Comparison of ENCODE assay signal across 8 cellular contexts in genomic region chr13:49858183-49858856, GRCh38.
A peak's percentile ranks its signal among the peaks of the same experiment; 100 is the strongest.
DNase-seq lines count a peak whose midpoint lies in the region; TF ChIP-seq lines count a peak whose summit lies in the region.
"Had no signal": no experiment of that assay in that cellular context is flagged by ENCODE, and none has a peak within 500 bp of the region (broad histone marks: within the 10 kb centered on the region; RNA-seq: fewer than 3 reads in every experiment).

No MANE protein-coding gene starts in this region.

- no peak for TF ChIP-seq POLR2A in thyroid gland (IDR thresholded peaks at IDR 0.05)
- TF ChIP-seq POLR2A in ovary (IDR thresholded peaks at IDR 0.05): no peak

- H3K27me3 ChIP-seq in thyroid gland (no peaks in the 10 kb centered on the region), ovary (no peaks in the 10 kb centered on the region)

- H3K36me3 ChIP-seq in thyroid gland: no peaks in the 10 kb centered on the region
- no peaks in the 10 kb centered on the region for H3K36me3 ChIP-seq in ovary

- H3K4me1 ChIP-seq in thyroid gland (peaks cover 15 to 26% of the 10 kb centered on the region in 2 donors), ovary (ENCODE audit: insufficient read depth) (no peaks in the 10 kb centered on the region)

- intact Hi-C loops in thyroid gland (cut with DNase I) (no loop called here), ovary (cut with DNase I) (no loop called here)

- peak overlapping the region; percentile 68 for H3K27ac ChIP-seq in VCaP
- H3K27ac ChIP-seq in thyroid gland: peak overlapping the region; percentile 50 to 77 (median 66)
- H3K27ac ChIP-seq in ovary: no peak overlapping the region

- no peak for TF ChIP-seq EP300 in ovary (IDR thresholded peaks at IDR 0.05)

- 41 to 47% methylated on average over 3 of the region's 3 CpGs for WGBS in thyroid gland, 2 donors
- WGBS in ovary, 3 donors: 7 to 10% (median 9%) methylated on average over 3 of the region's 3 CpGs

- no peak for TF ChIP-seq CTCF in HFF-Myc (IDR thresholded peaks at IDR 0.05; ENCODE audit: low read depth, low read length, missing control alignments)
- TF ChIP-seq CTCF in VCaP (conservative IDR thresholded peaks at IDR 0.05): no peak
- no peak for TF ChIP-seq CTCF in thyroid gland (IDR thresholded peaks at IDR 0.05)
- no peak for TF ChIP-seq CTCF in ovary (IDR thresholded peaks at IDR 0.05)

- H3K9me3 ChIP-seq in thyroid gland: no peaks in the 10 kb centered on the region
- H3K9me3 ChIP-seq in ovary: no peaks in the 10 kb centered on the region

- H3K4me3 ChIP-seq in HFF-Myc (replicated peaks; ENCODE audit: low read depth, low read length): no peak overlapping the region
- H3K4me3 ChIP-seq in thyroid gland (replicated peaks in 1 of 3): no peak overlapping the region
- no peak overlapping the region for H3K4me3 ChIP-seq in ovary

- DNase-seq in HFF-Myc (ENCODE audit: extremely low read depth, low read depth) (peak; percentile 57), islet precursor cell (peak; percentile 74), thyroid gland (no peak), NCI-H774 (lab: John Stamatoyannopoulos, UW) (no peak), germinal center (ENCODE audit: low spot score) (no peak), ovary (no peak)
- DNase-seq: nucleus accumbens had no signal

Comparison
In these comparisons a context has a peak if more than half of its experiments do, and no peak if none do; other contexts are left out.
1. DNase-seq: peak in HFF-Myc (single experiment) and islet precursor cell (single experiment); none in thyroid gland (0 of 2), NCI-H774 (single experiment), germinal center (single experiment) and ovary (0 of 5).
2. H3K27ac ChIP-seq: peak in VCaP (single experiment) and thyroid gland (3 of 3); none in ovary (0 of 2).